Comparison of ENCODE assay signal across 9 cellular contexts in the genomic region with DNA sequence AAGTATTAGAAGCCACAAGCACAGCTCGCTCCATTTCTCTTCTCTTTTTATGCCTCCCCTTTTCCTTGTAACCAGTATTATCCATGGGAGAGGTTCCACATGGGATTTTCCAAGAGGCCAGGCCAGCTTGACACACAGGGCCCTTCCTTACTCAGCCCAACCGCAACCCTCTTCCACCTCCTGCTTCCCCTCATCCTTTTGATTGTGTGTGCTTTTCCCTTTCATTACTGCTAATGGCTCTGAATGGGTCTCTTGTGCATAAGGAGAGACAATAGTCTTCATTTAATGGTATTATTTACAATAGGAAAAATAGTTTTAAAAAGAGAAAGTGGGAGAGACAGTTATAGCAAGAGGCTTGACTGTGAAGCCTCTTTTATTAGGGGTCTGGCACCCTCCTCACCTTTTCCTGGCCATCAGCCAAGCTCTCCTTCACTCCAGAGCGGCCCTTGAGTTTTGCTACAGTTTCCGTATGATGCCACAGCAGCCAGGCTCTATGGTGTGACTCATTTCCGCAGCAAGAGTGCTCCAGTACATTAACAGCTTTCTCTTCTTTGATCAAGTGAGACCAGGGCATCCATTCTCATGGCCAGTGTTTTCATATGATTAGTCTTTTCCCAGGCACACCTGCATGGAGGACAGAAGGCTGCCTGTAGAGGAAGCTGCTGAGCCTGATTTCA.
DNase-seq lines count a peak whose midpoint lies in the region; ATAC-seq and TF ChIP-seq lines count a peak whose summit lies in the region.
"Had no signal": no experiment of that assay in that cellular context is flagged by ENCODE, and none has a peak within 500 bp of the region (broad histone marks: within the 10 kb centered on the region; RNA-seq: fewer than 3 reads in every experiment).

No MANE protein-coding gene starts in this region.

- intact Hi-C loops in vagina (cut with DNase I), result no loop called here

- no peaks in the 10 kb centered on the region for H3K27me3 ChIP-seq in vagina

- no peak overlapping the region for H3K4me3 ChIP-seq in vagina

- no peak for TF ChIP-seq POLR2A in vagina (IDR thresholded peaks at IDR 0.05)

- H3K27ac ChIP-seq in vagina, result no peak overlapping the region

- no peaks in the 10 kb centered on the region for H3K9me3 ChIP-seq in vagina

- H3K4me1 ChIP-seq in vagina, result no peaks in the 10 kb centered on the region

- DNase-seq in Caki2 (ENCODE audit: low read depth), result peak; percentile 35
- peak; percentile 27 for DNase-seq in HS-27A (ENCODE audit: low read depth)
- peak; percentile 59 for DNase-seq in RKO (ENCODE audit: low spot score)
- no peak for DNase-seq in GOT3 (lab: John Stamatoyannopoulos, UW)
- no peak for DNase-seq in vagina (ENCODE audit: extremely low spot score in 2 of 2)
- DNase-seq in SK-N-DZ (ENCODE audit: low spot score), result no peak
- DNase-seq: naive B cell had no signal

- in situ Hi-C loops in Caki2 (cut with HindIII; ENCODE audit: low pct_unique_long_range_greater_than_20kb, low sequenced_read_pairs), result no loop called here

- ATAC-seq in GM21390 (IDR thresholded peaks at IDR 0.05; ENCODE audit: unreplicated experiment) (peak; percentile 58), GM19455 (IDR thresholded peaks at IDR 0.05; ENCODE audit: unreplicated experiment) (no peak)

- TF ChIP-seq CTCF in vagina (IDR thresholded peaks at IDR 0.05), result no peak

- no peaks in the 10 kb centered on the region for H3K36me3 ChIP-seq in vagina

Comparison
In these comparisons a context has a peak if more than half of its experiments do, and no peak if none do; other contexts are left out.
1. DNase-seq: peak in Caki2 (single experiment), HS-27A (single experiment) and RKO (single experiment); none in GOT3 (single experiment), vagina (0 of 2) and SK-N-DZ (single experiment).